In the genomic region with DNA sequence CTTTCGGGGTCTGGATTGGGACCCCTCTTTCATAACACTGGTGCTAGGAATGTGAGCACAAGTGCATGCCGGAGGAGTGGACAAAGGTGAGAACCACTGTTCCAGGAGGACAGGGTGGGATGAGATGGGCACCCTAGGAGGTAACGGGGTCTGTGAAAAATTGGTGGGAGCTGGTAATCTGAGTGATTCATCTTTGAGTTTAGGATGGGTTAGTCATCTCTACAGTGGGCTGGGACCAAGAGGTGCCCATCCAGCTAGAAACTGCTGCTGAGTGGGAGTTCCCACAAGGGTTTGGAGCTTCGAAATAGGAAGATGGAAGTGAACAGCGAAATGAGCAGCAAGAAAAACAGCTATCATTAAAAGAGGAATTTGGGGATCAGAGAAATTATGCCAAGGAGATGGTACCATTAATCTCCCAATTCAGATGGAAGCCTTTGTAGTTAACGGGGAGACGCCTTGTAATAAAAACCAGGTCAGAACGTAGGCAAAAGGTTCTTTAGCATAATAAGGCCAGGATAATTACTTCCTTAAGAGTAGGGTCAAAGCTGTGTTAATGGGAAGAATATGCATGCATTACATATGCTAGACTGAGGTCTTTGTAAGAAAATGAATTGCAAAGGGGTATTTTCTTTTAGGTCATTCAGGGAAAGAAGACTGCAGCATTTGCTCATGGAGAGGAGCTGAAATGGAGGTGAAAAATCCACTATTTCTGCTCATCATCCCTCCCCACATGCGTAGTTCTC, we compare ENCODE assay signal across 1 cellular context.
TF ChIP-seq lines count a peak whose summit lies in the region.

No MANE protein-coding gene starts in this region.

TF ChIP-seq in H1, 55 proteins besides CTCF, POLR2A, EP300 and RAD21 (continued from another document):
- TF ChIP-seq EZH2 (IDR thresholded peaks at IDR 0.05; ENCODE audit: low read depth, low read length, severe bottlenecking) (peak; percentile 4), GTF2F1 (IDR thresholded peaks at IDR 0.05; ENCODE audit: borderline replicate concordance, low read depth, low read length) (no peak), CREB1 (IDR thresholded peaks at IDR 0.05) (no peak)
